In genomic region chr20:57622579-57623381, GRCh38 we compare ENCODE assay signal across 9 cellular contexts. TPM values are rescaled to one million over a fixed set of nuclear protein-coding genes. Genes with fewer than 3 reads are reported as not detected.
DNase-seq lines count a peak whose midpoint lies in the region; ATAC-seq, FAIRE-seq and TF ChIP-seq lines count a peak whose summit lies in the region.
"Had no signal": no experiment of that assay in that cellular context is flagged by ENCODE, and none has a peak within 500 bp of the region (broad histone marks: within the 10 kb centered on the region; RNA-seq: fewer than 3 reads in every experiment).

No MANE protein-coding gene starts in this region.

- dilution Hi-C loops in keratinocyte (cut with MboI; ENCODE audit: extremely low pct_ligation_motif_present, low sequenced_read_pairs): loop anchor here (25.0 kb wide), 1 partner anchor 565 kb away; no protein-coding TSS in a partner anchor

- in situ Hi-C loops in astrocyte of the cerebellum (cut with HindIII; ENCODE audit: low sequenced_read_pairs): no loop called here

- H3K79me2 ChIP-seq in KMS-11 (ENCODE audit: insufficient read depth, low read depth) (no peaks in the 10 kb centered on the region), keratinocyte (ENCODE audit: control insufficient read depth, insufficient read depth, low read length) (no peaks in the 10 kb centered on the region)

- no peaks in the 10 kb centered on the region for H3K27me3 ChIP-seq in KMS-11 (ENCODE audit: insufficient read depth, low read depth)
- peaks cover 5% of the 10 kb centered on the region for H3K27me3 ChIP-seq in keratinocyte (ENCODE audit: control insufficient read depth, extremely low read depth, insufficient read depth, low read length)

- H3K4me3 ChIP-seq in KMS-11 (IDR thresholded peaks at IDR 0.05; ENCODE audit: insufficient read depth, low read depth, low read length) (no peak overlapping the region), astrocyte of the cerebellum (ENCODE audit: low read depth, low read length) (no peak overlapping the region), keratinocyte (ENCODE audit: control insufficient read depth in 2 of 3, extremely low read depth in 1 of 3, insufficient read depth in 2 of 3, low read depth in 1 of 3, low read length in 3 of 3) (peak overlapping the region in 1 of 3 experiments; percentile 40)

- TF ChIP-seq CTCF in D721Med (IDR thresholded peaks at IDR 0.05; ENCODE audit: insufficient read depth, missing control alignments) (peak; percentile 56), KMS-11 (conservative IDR thresholded peaks at IDR 0.05; ENCODE audit: low read depth, low read length) (peak; percentile 94), astrocyte of the cerebellum (IDR thresholded peaks at IDR 0.05; ENCODE audit: low read depth, low read length, missing control alignments) (peak; percentile 91), keratinocyte (optimal IDR thresholded peaks at IDR 0.05 in 1 of 3, IDR thresholded peaks at IDR 0.05 in 1 of 3, conservative IDR thresholded peaks at IDR 0.05 in 1 of 3; ENCODE audit: extremely low read depth in 1 of 3, insufficient read depth in 2 of 3, low read length in 3 of 3) (peak; percentile 98 to 99 (median 98))

- peaks cover 2% of the 10 kb centered on the region for H3K9me3 ChIP-seq in keratinocyte (ENCODE audit: control insufficient read depth, low read depth, low read length)

- H3K4me2 ChIP-seq in KMS-11: peak overlapping the region; percentile 55; the same call in 1 of the 2 replicates
- H3K4me2 ChIP-seq in keratinocyte (ENCODE audit: control insufficient read depth, extremely low read depth, insufficient read depth, low read depth, low read length): peak overlapping the region; percentile 78

- H3K27ac ChIP-seq in KMS-11 (no peak overlapping the region), keratinocyte (ENCODE audit: control insufficient read depth, insufficient read depth, low read length) (no peak overlapping the region)

- H3K9ac ChIP-seq in KMS-11: no peak overlapping the region
- H3K9ac ChIP-seq in keratinocyte (ENCODE audit: control insufficient read depth, extremely low read depth, insufficient read depth, low read length): no peak overlapping the region

- FAIRE-seq in D721Med (lab: Jason Lieb, UNC) (no peak), keratinocyte (lab: Jason Lieb, UNC) (peak; percentile 99)
- FAIRE-seq: TTC549 had no signal

- ATAC-seq in HG02759 (IDR thresholded peaks at IDR 0.05; ENCODE audit: unreplicated experiment): no peak

- no peaks in the 10 kb centered on the region for H3K36me3 ChIP-seq in KMS-11 (ENCODE audit: insufficient read depth)
- H3K36me3 ChIP-seq in keratinocyte (ENCODE audit: control insufficient read depth in 2 of 2, extremely low read depth in 1 of 2, insufficient read depth in 2 of 2, low read length in 2 of 2): no peaks in the 10 kb centered on the region

- H4K20me1 ChIP-seq in KMS-11 (ENCODE audit: insufficient read depth): no peaks in the 10 kb centered on the region
- no peaks in the 10 kb centered on the region for H4K20me1 ChIP-seq in keratinocyte (ENCODE audit: control insufficient read depth, extremely low read depth, insufficient read depth, low read length)

- no peak for DNase-seq in D721Med (ENCODE audit: insufficient read length, low spot score)
- peak; percentile 43 to 64 (median 60) for DNase-seq in T-helper 1 cell
- DNase-seq in astrocyte of the cerebellum (ENCODE audit: low read depth): peak; percentile 22
- DNase-seq in keratinocyte (ENCODE audit: low read depth, low spot score): peak; percentile 99
- peak; percentile 58 to 64 for DNase-seq in stimulated activated CD4-positive, alpha-beta T cell treated with anti-CD3 and anti-CD28 coated beads, Interleukin-4, amount 100 ng/mL, for 4 hours
- no peak for DNase-seq in superior temporal gyrus (ENCODE audit: extremely low spot score)

- H3K4me1 ChIP-seq in KMS-11 (ENCODE audit: low read depth, poor library complexity, severe bottlenecking): peaks cover 46% of the 10 kb centered on the region
- H3K4me1 ChIP-seq in keratinocyte (ENCODE audit: control insufficient read depth, extremely low read depth, insufficient read depth, low read length): peaks cover 29% of the 10 kb centered on the region

- H2AFZ ChIP-seq in KMS-11 (ENCODE audit: low read depth) (no peak overlapping the region), keratinocyte (ENCODE audit: control insufficient read depth, low read length) (no peak overlapping the region)

- H3K9me1 ChIP-seq in keratinocyte (ENCODE audit: control insufficient read depth, extremely low read depth, insufficient read depth, low read length): no peaks in the 10 kb centered on the region

RNA-seq across cellular contexts. Expression of gene ZBP1, which starts 2.6 kb away (rescaled TPM):
- polyA plus RNA-seq in keratinocyte: 0.08 TPM in 1 of 3 replicates, not detected in the others
- not detected for polyA plus RNA-seq in keratinocyte (2011; ENCODE audit: low read depth)
- polyA plus RNA-seq in keratinocyte (2011; cell fraction: cytosol; rRNA removed): not detected in 2 replicates
- 0.14 and 0.20 TPM in 2 replicates for polyA plus RNA-seq in keratinocyte (2011; cell fraction: nucleus; rRNA removed)
- polyA plus RNA-seq in keratinocyte (2012; ENCODE audit: low replicate concordance): not detected in 2 replicates
- polyA minus RNA-seq in keratinocyte: not detected in 3 replicates
- not detected for polyA minus RNA-seq in keratinocyte (2011; cell fraction: cytosol; rRNA and poly(A)+ RNA removed)
- polyA minus RNA-seq in keratinocyte (2011; cell fraction: nucleus; rRNA and poly(A)+ RNA removed): 0.16 TPM in 1 of 2 replicates, not detected in the other

Comparison
In these comparisons a context has a peak if more than half of its experiments do, and no peak if none do; other contexts are left out.
1. DNase-seq: peak in T-helper 1 cell (5 of 5), astrocyte of the cerebellum (single experiment), keratinocyte (single experiment) and stimulated activated CD4-positive, alpha-beta T cell treated with anti-CD3 and anti-CD28 coated beads, Interleukin-4, amount 100 ng/mL, for 4 hours (2 of 2); none in D721Med (single experiment) and superior temporal gyrus (single experiment).
2. Peak in every context shown above with its lines, with median percentiles within 50 percentile points of each other: CTCF ChIP-seq.